Comparison of ENCODE assay signal across 8 cellular contexts in genomic region chr20:5002077-5002413, GRCh38.
DNase-seq lines count a peak whose midpoint lies in the region; ATAC-seq lines count a peak whose summit lies in the region.

No MANE protein-coding gene starts in this region.

- no peaks in the 10 kb centered on the region for H3K36me3 ChIP-seq in iPS-18a (ENCODE audit: control insufficient read depth, low read depth, low read length)

- peak overlapping the region; percentile 28 for H3K9ac ChIP-seq in iPS-18a (ENCODE audit: low read length)

- peak overlapping the region; percentile 92 for H3K4me3 ChIP-seq in iPS-18a (ENCODE audit: low read length)

- peaks cover 14% of the 10 kb centered on the region for H3K4me1 ChIP-seq in iPS-18a (ENCODE audit: control insufficient read depth, low read depth, low read length)

- H3K27ac ChIP-seq in iPS-18a (ENCODE audit: low read length) = no peak overlapping the region

- peaks cover 2% of the 10 kb centered on the region for H3K36me3 Mint-ChIP-seq in T-helper 2 cell treated with Interferon-gamma antibody and Interleukin-4, amounts not matched to agents 5 μg/mL and 100 μg/mL, for 36 hours (ENCODE audit: low read depth)
- H3K36me3 Mint-ChIP-seq in stimulated activated naive CD8-positive, alpha-beta T cell treated with anti-CD3 and anti-CD28 coated beads, Interleukin-15, Interleukin-2, amounts not matched to agents 100 ng/mL and 50 ng/mL, for 24 hours (ENCODE audit: low read depth) = peaks cover 4% of the 10 kb centered on the region

- H3K4me1 Mint-ChIP-seq in T-helper 2 cell treated with Interferon-gamma antibody and Interleukin-4, amounts not matched to agents 5 μg/mL and 100 μg/mL, for 36 hours (ENCODE audit: low read depth) = peaks cover 30% of the 10 kb centered on the region
- peaks cover 35% of the 10 kb centered on the region for H3K4me1 Mint-ChIP-seq in stimulated activated naive CD8-positive, alpha-beta T cell treated with anti-CD3 and anti-CD28 coated beads, Interleukin-15, Interleukin-2, amounts not matched to agents 100 ng/mL and 50 ng/mL, for 24 hours (ENCODE audit: low read depth)

- no peaks in the 10 kb centered on the region for H3K9me3 Mint-ChIP-seq in T-helper 2 cell treated with Interferon-gamma antibody and Interleukin-4, amounts not matched to agents 5 μg/mL and 100 μg/mL, for 36 hours
- no peaks in the 10 kb centered on the region for H3K9me3 Mint-ChIP-seq in stimulated activated naive CD8-positive, alpha-beta T cell treated with anti-CD3 and anti-CD28 coated beads, Interleukin-15, Interleukin-2, amounts not matched to agents 100 ng/mL and 50 ng/mL, for 24 hours

- peak overlapping the region; percentile 89 for H3K4me3 Mint-ChIP-seq in T-helper 2 cell treated with Interferon-gamma antibody and Interleukin-4, amounts not matched to agents 5 μg/mL and 100 μg/mL, for 36 hours
- H3K4me3 Mint-ChIP-seq in stimulated activated naive CD8-positive, alpha-beta T cell treated with anti-CD3 and anti-CD28 coated beads, Interleukin-15, Interleukin-2, amounts not matched to agents 100 ng/mL and 50 ng/mL, for 24 hours = peak overlapping the region; percentile 83

- peaks cover 7% of the 10 kb centered on the region for H3K27me3 Mint-ChIP-seq in T-helper 2 cell treated with Interferon-gamma antibody and Interleukin-4, amounts not matched to agents 5 μg/mL and 100 μg/mL, for 36 hours (ENCODE audit: low read depth)
- H3K27me3 Mint-ChIP-seq in stimulated activated naive CD8-positive, alpha-beta T cell treated with anti-CD3 and anti-CD28 coated beads, Interleukin-15, Interleukin-2, amounts not matched to agents 100 ng/mL and 50 ng/mL, for 24 hours = no peaks in the 10 kb centered on the region

- H3K27me3 ChIP-seq in iPS-18a (ENCODE audit: control insufficient read depth, insufficient read depth, low read length) = peaks cover 10% of the 10 kb centered on the region

- peak overlapping the region; percentile 94 for H3K27ac Mint-ChIP-seq in T-helper 2 cell treated with Interferon-gamma antibody and Interleukin-4, amounts not matched to agents 5 μg/mL and 100 μg/mL, for 36 hours
- H3K27ac Mint-ChIP-seq in stimulated activated naive CD8-positive, alpha-beta T cell treated with anti-CD3 and anti-CD28 coated beads, Interleukin-15, Interleukin-2, amounts not matched to agents 100 ng/mL and 50 ng/mL, for 24 hours = no peak overlapping the region

- ATAC-seq in GM21367 (IDR thresholded peaks at IDR 0.05; ENCODE audit: unreplicated experiment) (no peak), HG03280 (IDR thresholded peaks at IDR 0.05; ENCODE audit: unreplicated experiment) (no peak)

- no peak for DNase-seq in T-helper 2 cell treated with Interferon-gamma antibody and Interleukin-4, amounts not matched to agents 5 μg/mL and 100 μg/mL, for 36 hours (ENCODE audit: low spot score)
- DNase-seq in T-helper 2 cell = no peak
- DNase-seq in activated T-cell treated with anti-CD3 and anti-CD28 coated beads, Interleukin-2, amount 50 U/mL, for 48 hours = peak; percentile 20 to 22
- DNase-seq in DMS153 (lab: John Stamatoyannopoulos, UW) = no peak

- no peaks in the 10 kb centered on the region for H3K9me3 ChIP-seq in iPS-18a (ENCODE audit: control insufficient read depth, low read depth, low read length)

Comparison
In these comparisons a context has a peak if more than half of its experiments do, and no peak if none do; other contexts are left out.
1. DNase-seq: peak in activated T-cell treated with anti-CD3 and anti-CD28 coated beads, Interleukin-2, amount 50 U/mL, for 48 hours (2 of 2); none in T-helper 2 cell treated with Interferon-gamma antibody and Interleukin-4, amounts not matched to agents 5 μg/mL and 100 μg/mL, for 36 hours (single experiment), T-helper 2 cell (0 of 5) and DMS153 (single experiment).